11 cellular contexts compared by ENCODE assay signal in the genomic region with DNA sequence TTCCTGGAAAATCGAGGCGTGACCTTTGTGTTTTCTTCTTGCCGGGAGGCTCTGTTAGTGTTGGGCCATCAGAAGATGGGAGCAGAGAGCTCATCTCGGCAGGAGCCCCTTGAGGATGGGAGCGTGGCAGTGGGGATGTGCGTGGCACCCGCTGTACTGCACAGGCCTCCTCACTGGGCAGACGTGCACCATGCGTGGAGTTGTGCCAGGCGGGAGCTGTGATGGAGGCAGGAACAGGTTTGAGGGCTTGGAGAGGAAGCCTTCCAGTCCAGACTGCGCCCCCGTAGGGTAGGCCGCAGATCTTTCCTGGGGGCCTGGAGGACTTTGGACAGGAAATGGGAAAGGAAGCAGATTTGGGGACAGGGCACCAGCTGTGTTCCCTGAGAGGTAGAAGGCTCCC.
DNase-seq lines count a peak whose midpoint lies in the region; ATAC-seq and TF ChIP-seq lines count a peak whose summit lies in the region.
"Had no signal": no experiment of that assay in that cellular context is flagged by ENCODE, and none has a peak within 500 bp of the region (broad histone marks: within the 10 kb centered on the region; RNA-seq: fewer than 3 reads in every experiment).

No MANE protein-coding gene starts in this region.

- no peak for TF ChIP-seq EP300 in gastroesophageal sphincter (IDR thresholded peaks at IDR 0.05)

- TF ChIP-seq CTCF in WTC11 (IDR thresholded peaks at IDR 0.05) = no peak
- no peak for TF ChIP-seq CTCF in progenitor cell of endocrine pancreas (IDR thresholded peaks at IDR 0.05; ENCODE audit: unreplicated experiment)
- TF ChIP-seq CTCF in gastroesophageal sphincter (IDR thresholded peaks at IDR 0.05) = no peak
- no peak for TF ChIP-seq CTCF in chondrocyte (IDR thresholded peaks at IDR 0.05)

- peaks cover 1% of the 10 kb centered on the region for H3K4me1 Mint-ChIP-seq in activated naive CD8-positive, alpha-beta T cell (ENCODE audit: low read depth)
- H3K4me1 Mint-ChIP-seq in activated naive CD8-positive, alpha-beta T cell treated with anti-CD3 and anti-CD28 coated beads, Interleukin-2, amount 50 U/mL, for 24 hours = no peaks in the 10 kb centered on the region
- H3K4me1 Mint-ChIP-seq in WTC11 (peaks cover 20% of the 10 kb centered on the region), progenitor cell of endocrine pancreas (ENCODE audit: low read depth) (no peaks in the 10 kb centered on the region), chondrocyte (ENCODE audit: low read depth) (peaks cover 7% of the 10 kb centered on the region)

- 53% methylated on average over 13 of the region's 13 CpGs for WGBS in right cardiac atrium
- WGBS in gastroesophageal sphincter (ENCODE audit: low coverage in 1 of 2), 2 donors = 45% methylated on average over 2 of the region's 13 CpGs; no CpG with 5 or more reads in 1 of the 2 donors

- ATAC-seq in activated naive CD8-positive, alpha-beta T cell treated with anti-CD3 and anti-CD28 coated beads, Interleukin-2, amount 50 U/mL, for 24 hours = no peak
- no peak for ATAC-seq in WTC11
- ATAC-seq in right cardiac atrium = peak; percentile 22 to 28
- no peak for ATAC-seq in gastroesophageal sphincter

- no peaks in the 10 kb centered on the region for H3K9me3 Mint-ChIP-seq in activated naive CD8-positive, alpha-beta T cell (ENCODE audit: low read depth)
- H3K9me3 Mint-ChIP-seq in activated naive CD8-positive, alpha-beta T cell treated with anti-CD3 and anti-CD28 coated beads, Interleukin-2, amount 50 U/mL, for 24 hours = no peaks in the 10 kb centered on the region
- H3K9me3 Mint-ChIP-seq in WTC11 (no peaks in the 10 kb centered on the region), progenitor cell of endocrine pancreas (ENCODE audit: low read depth) (no peaks in the 10 kb centered on the region), chondrocyte (ENCODE audit: low read depth) (no peaks in the 10 kb centered on the region)
- H3K9me3 Mint-ChIP-seq: CD8-positive, alpha-beta memory T cell; H9 had no signal

- CTCF ChIA-PET in WTC11 (lab: Charles Lee) = interaction anchor here (0.5 to 9.0 kb wide), 69 partner anchors 8 to 776 kb away, joined by 3 to 243 read pairs (median 8); no protein-coding TSS in a partner anchor

- no peak for DNase-seq in activated naive CD8-positive, alpha-beta T cell treated with anti-CD3 and anti-CD28 coated beads, Interleukin-2, amount 50 U/mL, for 24 hours
- DNase-seq in WTC11 (ENCODE audit: low spot score) = no peak
- peak in 1 of 3 donors; percentile 72 for DNase-seq in right cardiac atrium
- DNase-seq in progenitor cell of endocrine pancreas (ENCODE audit: low spot score, unreplicated experiment) = no peak
- no peak for DNase-seq in COLO668 (lab: John Stamatoyannopoulos, UW; ENCODE audit: unreplicated experiment)
- no peak for DNase-seq in chondrocyte (ENCODE audit: low spot score)

- H3K36me3 ChIP-seq in gastroesophageal sphincter = peaks cover 0 to 25% of the 10 kb centered on the region in 2 donors
- H3K36me3 ChIP-seq: Peyer's patch had no signal

- H3K27me3 ChIP-seq in right cardiac atrium (ENCODE audit: control insufficient read depth, insufficient read depth) (no peaks in the 10 kb centered on the region), gastroesophageal sphincter (no peaks in the 10 kb centered on the region)
- H3K27me3 ChIP-seq: Peyer's patch had no signal

- H3K27ac ChIP-seq in right cardiac atrium (ENCODE audit: low read length) (peak overlapping the region; percentile 37), gastroesophageal sphincter (no peak overlapping the region)
- H3K27ac ChIP-seq: Peyer's patch had no signal

- H3K4me3 Mint-ChIP-seq in activated naive CD8-positive, alpha-beta T cell = peak overlapping the region; percentile 30
- H3K4me3 Mint-ChIP-seq in activated naive CD8-positive, alpha-beta T cell treated with anti-CD3 and anti-CD28 coated beads, Interleukin-2, amount 50 U/mL, for 24 hours = no peak overlapping the region
- H3K4me3 Mint-ChIP-seq in WTC11 = no peak overlapping the region
- H3K4me3 Mint-ChIP-seq in progenitor cell of endocrine pancreas (ENCODE audit: low read depth) = no peak overlapping the region
- H3K4me3 Mint-ChIP-seq in chondrocyte (ENCODE audit: unreplicated experiment) = no peak overlapping the region

- H3K27me3 Mint-ChIP-seq in activated naive CD8-positive, alpha-beta T cell = peaks cover 11% of the 10 kb centered on the region
- peaks cover 10% of the 10 kb centered on the region for H3K27me3 Mint-ChIP-seq in activated naive CD8-positive, alpha-beta T cell treated with anti-CD3 and anti-CD28 coated beads, Interleukin-2, amount 50 U/mL, for 24 hours
- H3K27me3 Mint-ChIP-seq in WTC11 (ENCODE audit: low read depth) (no peaks in the 10 kb centered on the region), progenitor cell of endocrine pancreas (no peaks in the 10 kb centered on the region), chondrocyte (ENCODE audit: low read depth) (no peaks in the 10 kb centered on the region)

- TF ChIP-seq POLR2A in gastroesophageal sphincter (IDR thresholded peaks at IDR 0.05) = no peak

- H3K9me3 ChIP-seq in right cardiac atrium (ENCODE audit: control insufficient read depth, low read length) = no peaks in the 10 kb centered on the region
- H3K9me3 ChIP-seq in gastroesophageal sphincter = no peaks in the 10 kb centered on the region
- H3K9me3 ChIP-seq: Peyer's patch had no signal

- no peak overlapping the region for H3K27ac Mint-ChIP-seq in activated naive CD8-positive, alpha-beta T cell
- H3K27ac Mint-ChIP-seq in activated naive CD8-positive, alpha-beta T cell treated with anti-CD3 and anti-CD28 coated beads, Interleukin-2, amount 50 U/mL, for 24 hours = no peak overlapping the region
- H3K27ac Mint-ChIP-seq in WTC11 (peak overlapping the region; percentile 61; the same call in 1 of the 2 replicates), progenitor cell of endocrine pancreas (peak overlapping the region; percentile 9), chondrocyte (ENCODE audit: unreplicated experiment) (no peak overlapping the region)
- H3K27ac Mint-ChIP-seq: CD8-positive, alpha-beta memory T cell; H9 had no signal

- no peaks in the 10 kb centered on the region for H3K36me3 Mint-ChIP-seq in activated naive CD8-positive, alpha-beta T cell
- H3K36me3 Mint-ChIP-seq in activated naive CD8-positive, alpha-beta T cell treated with anti-CD3 and anti-CD28 coated beads, Interleukin-2, amount 50 U/mL, for 24 hours (ENCODE audit: low read depth) = no peaks in the 10 kb centered on the region
- H3K36me3 Mint-ChIP-seq in WTC11 (no peaks in the 10 kb centered on the region), progenitor cell of endocrine pancreas (ENCODE audit: insufficient read depth) (no peaks in the 10 kb centered on the region), chondrocyte (ENCODE audit: low read depth) (peaks cover 9% of the 10 kb centered on the region)
- H3K36me3 Mint-ChIP-seq: CD8-positive, alpha-beta memory T cell had no signal

- H3K4me3 ChIP-seq in right cardiac atrium (ENCODE audit: low read length) (no peak overlapping the region), gastroesophageal sphincter (no peak overlapping the region)
- H3K4me3 ChIP-seq: Peyer's patch had no signal

- POLR2A ChIA-PET in WTC11 (lab: Charles Lee) = interaction anchor here (0.6 to 1.4 kb wide), 4 partner anchors 67 to 197 kb away, joined by 3 read pairs; no protein-coding TSS in a partner anchor

- intact Hi-C loops in right cardiac atrium (cut with DNase I) = loop anchor here (2.0 to 10.0 kb wide), 8 partner anchors 52 to 202 kb away; no protein-coding TSS in a partner anchor

- H3K4me1 ChIP-seq in right cardiac atrium (ENCODE audit: control insufficient read depth, insufficient read depth, low read length) = peaks cover 15% of the 10 kb centered on the region
- peaks cover 0 to 34% (median 9%) of the 10 kb centered on the region in 3 donors for H3K4me1 ChIP-seq in gastroesophageal sphincter
- H3K4me1 ChIP-seq: Peyer's patch had no signal

TF ChIP-seq in WTC11, 78 proteins besides CTCF, POLR2A, EP300 and RAD21:
- TF ChIP-seq, protein P1, sequence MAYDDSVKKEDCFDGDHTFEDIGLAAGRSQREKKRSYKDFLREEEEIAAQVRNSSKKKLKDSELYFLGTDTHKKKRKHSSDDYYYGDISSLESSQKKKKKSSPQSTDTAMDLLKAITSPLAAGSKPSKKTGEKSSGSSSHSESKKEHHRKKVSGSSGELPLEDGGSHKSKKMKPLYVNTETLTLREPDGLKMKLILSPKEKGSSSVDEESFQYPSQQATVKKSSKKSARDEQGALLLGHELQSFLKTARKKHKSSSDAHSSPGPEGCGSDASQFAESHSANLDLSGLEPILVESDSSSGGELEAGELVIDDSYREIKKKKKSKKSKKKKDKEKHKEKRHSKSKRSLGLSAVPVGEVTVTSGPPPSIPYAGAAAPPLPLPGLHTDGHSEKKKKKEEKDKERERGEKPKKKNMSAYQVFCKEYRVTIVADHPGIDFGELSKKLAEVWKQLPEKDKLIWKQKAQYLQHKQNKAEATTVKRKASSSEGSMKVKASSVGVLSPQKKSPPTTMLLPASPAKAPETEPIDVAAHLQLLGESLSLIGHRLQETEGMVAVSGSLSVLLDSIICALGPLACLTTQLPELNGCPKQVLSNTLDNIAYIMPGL (CRISPR knock-in tag; IDR thresholded peaks at IDR 0.05) = 0 out of 2 replicates have a peak, but pooled peaks have one; percentile 10
- TF ChIP-seq CBFB (CRISPR knock-in tag; IDR thresholded peaks at IDR 0.05; ENCODE audit: low read depth) = no peak
TF ChIP-seq in WTC11: peak in this region for 1.

Comparison
In these comparisons a context has a peak if more than half of its experiments do, and no peak if none do; other contexts are left out.
1. H3K27ac Mint-ChIP-seq: peak in WTC11 (single experiment) and progenitor cell of endocrine pancreas (single experiment); none in activated naive CD8-positive, alpha-beta T cell (single experiment), activated naive CD8-positive, alpha-beta T cell treated with anti-CD3 and anti-CD28 coated beads, Interleukin-2, amount 50 U/mL, for 24 hours (single experiment) and chondrocyte (single experiment).
2. ATAC-seq: peak in right cardiac atrium (2 of 2); none in activated naive CD8-positive, alpha-beta T cell treated with anti-CD3 and anti-CD28 coated beads, Interleukin-2, amount 50 U/mL, for 24 hours (single experiment), WTC11 (single experiment) and gastroesophageal sphincter (single experiment).